In genomic region chr12:30696486-30696885, GRCh38 we compare ENCODE assay signal across 7 cellular contexts. TPM values are rescaled to one million over a fixed set of nuclear protein-coding genes. Genes with fewer than 3 reads are reported as not detected.
A peak's percentile ranks its signal among the peaks of the same experiment; 100 is the strongest.
DNase-seq lines count a peak whose midpoint lies in the region; TF ChIP-seq lines count a peak whose summit lies in the region.

No MANE protein-coding gene starts in this region.

- peak overlapping the region; percentile 89 for H3K4me2 ChIP-seq in SU-DHL-6 (ENCODE audit: low read depth, low read length, poor library complexity, severe bottlenecking)
- peak overlapping the region; percentile 86 for H3K4me2 ChIP-seq in hepatocyte

- H3K9me3 ChIP-seq in SU-DHL-6 (ENCODE audit: insufficient read depth, low read length) (no peaks in the 10 kb centered on the region), hepatocyte (ENCODE audit: low read depth) (no peaks in the 10 kb centered on the region), skeletal muscle tissue (ENCODE audit: control insufficient read depth in 3 of 3, low read length in 3 of 3) (no peaks in the 10 kb centered on the region)

- H2AFZ ChIP-seq in SU-DHL-6 (ENCODE audit: low read depth, low read length, severe bottlenecking) (peak overlapping the region; percentile 76), hepatocyte (peak overlapping the region; percentile 91)

- no peak for TF ChIP-seq CTCF in SU-DHL-6 (IDR thresholded peaks at IDR 0.05; ENCODE audit: insufficient read depth, low read length, poor library complexity, severe bottlenecking)
- no peak for TF ChIP-seq CTCF in hepatocyte (IDR thresholded peaks at IDR 0.05; ENCODE audit: poor library complexity)

- WGBS in hepatocyte (ENCODE audit: low lambda C conversion rate, missing lambda C conversion rate) = 87% methylated on average over 14 of the region's 14 CpGs

- H3K79me2 ChIP-seq in SU-DHL-6 (ENCODE audit: insufficient read depth, low read length) = peaks cover 39% of the 10 kb centered on the region
- H3K79me2 ChIP-seq in hepatocyte = peaks cover 40% of the 10 kb centered on the region

- H3K4me3 ChIP-seq in H7 (ENCODE audit: insufficient read depth, low read depth, low read length) = peak overlapping the region; percentile 98
- peak overlapping the region; percentile 93 for H3K4me3 ChIP-seq in SU-DHL-6 (ENCODE audit: insufficient read depth, low read length, poor library complexity, severe bottlenecking)
- no peak overlapping the region for H3K4me3 ChIP-seq in hepatocyte
- peak overlapping the region; percentile 95 to 97 (median 95) for H3K4me3 ChIP-seq in skeletal muscle tissue (ENCODE audit: low read length in 3 of 3)

- DNase-seq in H7 (peak; percentile 44), hepatocyte (ENCODE audit: low spot score) (no peak), NCI-H2171 (lab: John Stamatoyannopoulos, UW) (no peak), UCSD-AML1 (lab: John Stamatoyannopoulos, UW; ENCODE audit: unreplicated experiment) (no peak), GDM1 (lab: John Stamatoyannopoulos, UW) (no peak)

- no peak overlapping the region for H3K27ac ChIP-seq in SU-DHL-6 (ENCODE audit: low read depth, low read length)
- H3K27ac ChIP-seq in hepatocyte = no peak overlapping the region
- no peak overlapping the region for H3K27ac ChIP-seq in skeletal muscle tissue (ENCODE audit: low read depth, low read length)

- H3K4me1 ChIP-seq in hepatocyte (ENCODE audit: insufficient read depth) = peaks cover 9% of the 10 kb centered on the region
- peaks cover 16 to 34% (median 18%) of the 10 kb centered on the region in 3 donors for H3K4me1 ChIP-seq in skeletal muscle tissue (ENCODE audit: control insufficient read depth in 3 of 3, insufficient read depth in 3 of 3, low read length in 3 of 3)

- H3K9ac ChIP-seq in SU-DHL-6 (ENCODE audit: low read length) (peak overlapping the region; percentile 85), skeletal muscle tissue (ENCODE audit: low read depth in 1 of 3, low read length in 3 of 3) (peak overlapping the region in 1 of 3 donors; percentile 98)

- no peaks in the 10 kb centered on the region for H3K27me3 ChIP-seq in H7 (ENCODE audit: control insufficient read depth, insufficient read depth, low read length)
- H3K27me3 ChIP-seq in SU-DHL-6 (ENCODE audit: low read length) = no peaks in the 10 kb centered on the region
- H3K27me3 ChIP-seq in hepatocyte = no peaks in the 10 kb centered on the region
- H3K27me3 ChIP-seq in skeletal muscle tissue (ENCODE audit: control insufficient read depth in 3 of 3, insufficient read depth in 3 of 3, low read length in 3 of 3) = no peaks in the 10 kb centered on the region

- no peaks in the 10 kb centered on the region for H4K20me1 ChIP-seq in SU-DHL-6 (ENCODE audit: low read depth, low read length)
- H4K20me1 ChIP-seq in hepatocyte (ENCODE audit: insufficient read depth, poor library complexity, severe bottlenecking) = no peaks in the 10 kb centered on the region

- H3K9me2 ChIP-seq in SU-DHL-6 (replicated peaks; ENCODE audit: insufficient read depth, low read length) = no peaks in the 10 kb centered on the region
- H3K9me2 ChIP-seq in hepatocyte (replicated peaks; ENCODE audit: insufficient read depth) = no peaks in the 10 kb centered on the region

- peaks cover 5% of the 10 kb centered on the region; the same call in 1 of the 2 replicates for H3F3A ChIP-seq in SU-DHL-6 (ENCODE audit: insufficient read depth)

- H3K36me3 ChIP-seq in H7 (replicated peaks; ENCODE audit: control insufficient read depth, insufficient read depth, low read length) (no peaks in the 10 kb centered on the region), SU-DHL-6 (ENCODE audit: low read length) (no peaks in the 10 kb centered on the region), hepatocyte (replicated peaks; ENCODE audit: insufficient read depth, low read depth) (no peaks in the 10 kb centered on the region), skeletal muscle tissue (ENCODE audit: control insufficient read depth in 3 of 3, insufficient read depth in 3 of 3, low read length in 3 of 3) (peaks cover 0 to 2% (median 0%) of the 10 kb centered on the region in 3 donors)

RNA-seq across cellular contexts. Expression of gene IPO8, which starts 0.8 kb away (rescaled TPM):
- total RNA-seq in H7 (2014; rRNA removed; shearing (Covaris generic)) = 17.3 and 27.8 TPM in 2 replicates
- total RNA-seq in hepatocyte (26.3 and 31.6 TPM in 2 replicates), skeletal muscle tissue (40.7 TPM)
- polyA plus RNA-seq in hepatocyte = 7.2 and 7.3 TPM in 2 replicates

RNA-seq across cellular contexts. Expression of gene CAPRIN2, which starts 58.3 kb away (rescaled TPM):
- 44.0 and 71.5 TPM in 2 replicates for total RNA-seq in H7 (2014; rRNA removed; shearing (Covaris generic))
- total RNA-seq in hepatocyte (25.4 and 30.7 TPM in 2 replicates), skeletal muscle tissue (15.7 TPM)
- 19.0 and 23.0 TPM in 2 replicates for polyA plus RNA-seq in hepatocyte
